1 cellular context compared by ENCODE assay signal in the genomic region with DNA sequence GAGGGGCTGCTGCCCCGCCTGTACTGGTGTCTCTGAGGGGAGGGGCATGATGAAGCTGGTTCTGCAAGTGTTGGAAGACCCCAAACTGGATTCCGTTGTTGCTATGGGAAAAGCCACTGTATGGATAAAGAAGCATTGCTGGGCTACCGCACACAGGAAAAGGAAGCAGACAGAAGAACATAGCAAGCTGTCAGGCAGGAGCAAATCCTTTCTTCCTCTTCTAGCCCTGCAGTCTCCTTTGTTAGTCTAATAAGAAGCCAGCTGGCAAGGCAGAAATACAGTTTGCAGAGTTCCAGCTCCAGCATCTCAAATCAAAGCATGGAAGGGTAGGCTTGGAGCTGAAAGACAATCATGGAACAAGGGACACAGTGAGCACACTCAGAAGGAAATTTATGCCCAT.
TF ChIP-seq lines count a peak whose summit lies in the region.

No MANE protein-coding gene starts in this region.

TF ChIP-seq in GM23338, 12 proteins besides CTCF, POLR2A, EP300 and RAD21 (continued from another document):
- TF ChIP-seq ZNF462 (CRISPR knock-in tag; IDR thresholded peaks at IDR 0.05) = no peak
- TF ChIP-seq EZH2phosphoT487 (IDR thresholded peaks at IDR 0.05; ENCODE audit: unreplicated experiment) = no peak
- no peak for TF ChIP-seq NANOG (IDR thresholded peaks at IDR 0.05; ENCODE audit: borderline replicate concordance)
